ENCODE assay signal across 17 cellular contexts in genomic region chr10:24353319-24353718, GRCh38.
A peak's percentile ranks its signal among the peaks of the same experiment; 100 is the strongest.
DNase-seq lines count a peak whose midpoint lies in the region; ATAC-seq and TF ChIP-seq lines count a peak whose summit lies in the region.
"Had no signal": no experiment of that assay in that cellular context is flagged by ENCODE, and none has a peak within 500 bp of the region (broad histone marks: within the 10 kb centered on the region; RNA-seq: fewer than 3 reads in every experiment).

No MANE protein-coding gene starts in this region.

- H3K9me3 Mint-ChIP-seq in mesothelial cell of epicardium: no peaks in the 10 kb centered on the region
- H3K9me3 Mint-ChIP-seq: CD4-positive, alpha-beta T cell had no signal

- H3K4me1 ChIP-seq in DND-41 (ENCODE audit: insufficient read depth, low read length): peaks cover 68% of the 10 kb centered on the region
- peaks cover 49% of the 10 kb centered on the region for H3K4me1 ChIP-seq in psoas muscle
- H3K4me1 ChIP-seq in left ventricle myocardium inferior: peaks cover 75% of the 10 kb centered on the region

- H3K27me3 ChIP-seq in DND-41 (ENCODE audit: insufficient read depth, low read length, poor library complexity): no peaks in the 10 kb centered on the region
- no peaks in the 10 kb centered on the region for H3K27me3 ChIP-seq in WERI-Rb-1 (ENCODE audit: insufficient read depth, low read depth, severe bottlenecking)
- no peaks in the 10 kb centered on the region for H3K27me3 ChIP-seq in psoas muscle (ENCODE audit: insufficient read depth in 3 of 3, low read length in 2 of 3)
- no peaks in the 10 kb centered on the region for H3K27me3 ChIP-seq in left ventricle myocardium inferior (ENCODE audit: low read depth)

- H4K20me1 ChIP-seq in DND-41 (ENCODE audit: insufficient read depth, low read length): no peaks in the 10 kb centered on the region

- DNase-seq in DND-41 (no peak), WERI-Rb-1 (no peak), mesothelial cell of epicardium (ENCODE audit: low spot score in 2 of 2, unreplicated experiment in 2 of 2) (no peak), psoas muscle (no peak), left ventricle myocardium inferior (no peak), NCI-H774 (lab: John Stamatoyannopoulos, UW) (no peak), midbrain (lab: John Stamatoyannopoulos, UW) (no peak)
- DNase-seq: AML-193; CD4-positive, alpha-beta T cell; DMS153; DMS79; GF-D8; GM23248 had no signal

- H3K27ac ChIP-seq in DND-41 (ENCODE audit: low read length) (peak overlapping the region; percentile 81), WERI-Rb-1 (peak overlapping the region; percentile 19; the same call in 1 of the 2 replicates), psoas muscle (peak overlapping the region; percentile 50), left ventricle myocardium inferior (replicated peaks) (no peak overlapping the region)
- H3K27ac ChIP-seq: C4-2B, GM23248, HL-60 had no signal

- H3K36me3 Mint-ChIP-seq in mesothelial cell of epicardium: peaks cover 5% of the 10 kb centered on the region

- H3K36me3 ChIP-seq in DND-41 (ENCODE audit: insufficient read depth, low read length) (no peaks in the 10 kb centered on the region), WERI-Rb-1 (no peaks in the 10 kb centered on the region), psoas muscle (ENCODE audit: insufficient read depth in 1 of 2, low read depth in 1 of 2) (no peaks in the 10 kb centered on the region), left ventricle myocardium inferior (no peaks in the 10 kb centered on the region)
- H3K36me3 ChIP-seq: HAP-1 had no signal

- intact Hi-C loops in psoas muscle (cut with DNase I): loop anchor here in 1 of 2 donors (10.0 kb wide), 2 partner anchors 49 to 99 kb away; no protein-coding TSS in a partner anchor
- intact Hi-C loops in left ventricle myocardium inferior (cut with micrococcal nuclease): no loop called here

- no peak overlapping the region for H2AFZ ChIP-seq in DND-41 (ENCODE audit: low read depth, low read length)
- H2AFZ ChIP-seq: GM23248 had no signal

- TF ChIP-seq CTCF in DND-41 (IDR thresholded peaks at IDR 0.05; ENCODE audit: borderline replicate concordance, extremely low read depth, low read length, poor library complexity, severe bottlenecking) (no peak), WERI-Rb-1 (IDR thresholded peaks at IDR 0.05; ENCODE audit: low read depth, low read length) (no peak), mesothelial cell of epicardium (IDR thresholded peaks at IDR 0.05; ENCODE audit: unreplicated experiment) (no peak), psoas muscle (IDR thresholded peaks at IDR 0.05) (no peak), left ventricle myocardium inferior (IDR thresholded peaks at IDR 0.05; ENCODE audit: borderline replicate concordance) (no peak)

- WGBS in psoas muscle, 3 donors: 80 to 87% (median 81%) methylated on average over 6 of the region's 6 CpGs

- H3K4me2 ChIP-seq in DND-41 (ENCODE audit: insufficient read depth, low read length): 0 out of 2 replicates have a peak overlapping the region, but pooled peaks have one; percentile 11

- H3K9me3 ChIP-seq in DND-41 (ENCODE audit: insufficient read depth, low read length, severe bottlenecking): no peaks in the 10 kb centered on the region
- H3K9me3 ChIP-seq in WERI-Rb-1 (ENCODE audit: severe bottlenecking): no peaks in the 10 kb centered on the region
- no peaks in the 10 kb centered on the region for H3K9me3 ChIP-seq in psoas muscle
- H3K9me3 ChIP-seq in left ventricle myocardium inferior (replicated peaks): no peaks in the 10 kb centered on the region
- H3K9me3 ChIP-seq: HAP-1 had no signal

- H3K79me2 ChIP-seq in DND-41 (ENCODE audit: insufficient read depth, low read length): no peaks in the 10 kb centered on the region

- H3K9ac ChIP-seq in DND-41 (ENCODE audit: low read depth, low read length): peak overlapping the region; percentile 17; the same call in 1 of the 2 replicates
- H3K9ac ChIP-seq: GM23248 had no signal

- H3K4me1 Mint-ChIP-seq in mesothelial cell of epicardium: peaks cover 75% of the 10 kb centered on the region

- H3K4me3 ChIP-seq in DND-41 (ENCODE audit: low read depth in 1 of 2, low read length in 2 of 2) (no peak overlapping the region), WERI-Rb-1 (ENCODE audit: low read depth, low read length) (no peak overlapping the region), psoas muscle (no peak overlapping the region), left ventricle myocardium inferior (no peak overlapping the region)
- H3K4me3 ChIP-seq: GM12878, GM23248, HAP-1 had no signal

- H3K4me3 Mint-ChIP-seq in mesothelial cell of epicardium: no peak overlapping the region
- H3K4me3 Mint-ChIP-seq: CD4-positive, alpha-beta T cell had no signal

- H3K27ac Mint-ChIP-seq in mesothelial cell of epicardium: peak overlapping the region; percentile 52
- H3K27ac Mint-ChIP-seq: CD4-positive, alpha-beta T cell had no signal

- no peak for ATAC-seq in DND-41 (ENCODE audit: insufficient read depth, low read depth)
- ATAC-seq in psoas muscle: no peak
- ATAC-seq: GM12878 had no signal

- no peaks in the 10 kb centered on the region for H3K27me3 Mint-ChIP-seq in mesothelial cell of epicardium (ENCODE audit: low read depth)
- H3K27me3 Mint-ChIP-seq: CD4-positive, alpha-beta T cell had no signal
